In genomic region chr12:99721715-99722275, GRCh38 we compare ENCODE assay signal across 27 cellular contexts.
"Had no signal": no experiment of that assay in that cellular context is flagged by ENCODE, and none has a peak within 500 bp of the region (broad histone marks: within the 10 kb centered on the region; RNA-seq: fewer than 3 reads in every experiment).

No MANE protein-coding gene starts in this region.

- ATAC-seq: activated T-cell treated with anti-CD3 and anti-CD28 coated beads, Interleukin-2, amount 50 U/mL, for 72 hours; esophagus mucosa had no signal

- H3K36me3 ChIP-seq: brain microvascular endothelial cell had no signal

- H3K27me3 ChIP-seq: brain microvascular endothelial cell, dorsolateral prefrontal cortex had no signal

- H3K4me3 ChIP-seq: coronary artery, dorsolateral prefrontal cortex had no signal

- DNase-seq: activated CD4-positive, alpha-beta memory T cell treated with anti-CD3 and anti-CD28 coated beads, Interleukin-2, amount 10 ng/mL, durations not matched to agents 7 days and 5 days; activated CD4-positive, alpha-beta T cell treated with anti-CD3 and anti-CD28 coated beads for 1 hour; activated CD4-positive, alpha-beta T cell treated with anti-CD3 and anti-CD28 coated beads for 4 hours; activated CD4-positive, alpha-beta T cell treated with anti-CD3 and anti-CD28 coated beads, Interleukin-2, amount 10 ng/mL, durations not matched to agents 7 days and 5 days; activated CD4-positive, alpha-beta T cell treated with anti-CD3 and anti-CD28 coated beads, Interleukin-2, amount 50 U/mL, for 4 hours; activated CD8-positive, alpha-beta memory T cell treated with anti-CD3 and anti-CD28 coated beads, Interleukin-2, amount 50 U/mL, for 48 hours; activated gamma-delta T cell; activated naive CD4-positive, alpha-beta T cell treated with anti-CD3 and anti-CD28 coated beads, Interleukin-2, amount 50 U/mL, for 16 hours; activated naive CD4-positive, alpha-beta T cell treated with Interleukin-2 at 50 U/mL for 16 hours; activated T-cell treated with anti-CD3 and anti-CD28 coated beads for 4 hours; activated T-cell treated with anti-CD3 and anti-CD28 coated beads, Interleukin-2, amount 50 U/mL, for 24 hours; activated T-cell treated with anti-CD3 and anti-CD28 coated beads, Interleukin-2, amount 50 U/mL, for 72 hours; amniotic stem cell; anterior cingulate cortex; brain microvascular endothelial cell; dorsolateral prefrontal cortex; effector CD4-positive, alpha-beta T cell; foreskin fibroblast; head of caudate nucleus; T-helper 2 cell had no signal

- FAIRE-seq: astrocyte, bronchial epithelial cell, frontal cortex, TTC549 had no signal

- H3K27ac ChIP-seq: brain microvascular endothelial cell, coronary artery, dorsolateral prefrontal cortex, VCaP had no signal
